In the genomic region with DNA sequence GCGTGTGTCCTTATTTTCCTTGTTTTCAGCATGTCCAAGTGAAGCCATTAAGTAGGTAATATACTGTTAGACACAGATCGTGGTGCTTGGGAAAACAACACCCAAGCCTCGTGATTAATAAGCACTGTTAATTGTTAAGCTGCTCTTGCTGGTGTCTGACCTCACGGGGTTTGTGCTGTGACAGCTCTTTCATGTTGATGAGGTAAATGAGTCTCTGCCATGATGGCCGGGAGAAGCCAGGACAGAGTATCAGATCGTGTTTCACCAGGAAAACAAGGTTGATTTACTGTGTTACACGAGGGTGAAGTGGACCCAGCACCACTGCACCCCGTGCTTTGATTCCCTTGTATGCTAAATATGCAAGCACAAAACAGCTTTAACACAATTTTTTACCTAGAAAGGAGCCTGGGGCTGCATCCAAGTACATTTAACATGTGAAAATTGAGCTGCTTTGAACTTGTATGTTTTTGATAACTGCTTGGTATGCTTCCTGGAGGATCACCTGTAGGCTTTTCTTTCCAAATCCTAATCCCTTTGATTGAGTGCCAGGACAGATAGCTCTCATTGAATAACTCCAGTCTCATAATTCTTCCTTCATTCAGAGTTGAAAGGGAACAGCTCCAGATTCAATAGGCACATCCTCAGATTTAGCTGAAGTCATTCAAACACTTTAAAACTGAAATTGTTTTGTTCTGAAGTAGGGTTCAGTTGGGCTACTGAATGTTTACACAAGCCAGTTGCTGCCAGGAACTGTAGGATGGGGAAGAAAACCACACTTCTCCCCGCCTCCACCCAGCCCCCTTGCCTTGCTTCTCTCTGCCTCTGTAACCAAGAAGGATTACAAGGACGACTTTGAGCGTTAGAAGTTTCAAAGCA, we compare ENCODE assay signal across 1 cellular context.
TF ChIP-seq lines count a peak whose summit lies in the region.

No MANE protein-coding gene starts in this region.

TF ChIP-seq in H1, 55 proteins besides CTCF, POLR2A, EP300 and RAD21:
- TF ChIP-seq CREB1 (IDR thresholded peaks at IDR 0.05) = peak; percentile 75
- TF ChIP-seq, protein P1, sequence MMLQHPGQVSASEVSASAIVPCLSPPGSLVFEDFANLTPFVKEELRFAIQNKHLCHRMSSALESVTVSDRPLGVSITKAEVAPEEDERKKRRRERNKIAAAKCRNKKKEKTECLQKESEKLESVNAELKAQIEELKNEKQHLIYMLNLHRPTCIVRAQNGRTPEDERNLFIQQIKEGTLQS (IDR thresholded peaks at IDR 0.05; ENCODE audit: insufficient read depth, low read depth, low read length) = no peak
- no peak for TF ChIP-seq MAX (IDR thresholded peaks at IDR 0.05)
- no peak for TF ChIP-seq E2F6 (IDR thresholded peaks at IDR 0.05)
